1 cellular context compared by ENCODE assay signal in genomic region chr2:60468390-60469085, GRCh38.
TF ChIP-seq lines count a peak whose summit lies in the region.

No MANE protein-coding gene starts in this region.

TF ChIP-seq in GM12878, 131 proteins besides CTCF, POLR2A, EP300 and RAD21 (continued from another document):
- no peak for TF ChIP-seq ZNF687 (IDR thresholded peaks at IDR 0.05)
- TF ChIP-seq JUNB (IDR thresholded peaks at IDR 0.05): no peak
- no peak for TF ChIP-seq TCF3 (IDR thresholded peaks at IDR 0.05; ENCODE audit: borderline replicate concordance, insufficient read depth, low read depth, low read length)
- TF ChIP-seq POLR2AphosphoS5 (IDR thresholded peaks at IDR 0.05; ENCODE audit: low read length): no peak
